8 cellular contexts compared by ENCODE assay signal in genomic region chr15:40873625-40874561, GRCh38. TPM values are rescaled to one million over a fixed set of nuclear protein-coding genes. Genes with fewer than 3 reads are reported as not detected.
A peak's percentile ranks its signal among the peaks of the same experiment; 100 is the strongest.
DNase-seq lines count a peak whose midpoint lies in the region; ATAC-seq, FAIRE-seq and TF ChIP-seq lines count a peak whose summit lies in the region.

Gene RHOV, minus strand, starts transcription at chr15:40874234. Its CDS starts 95 bp downstream, at chr15:40874139.

- ATAC-seq in foreskin keratinocyte = peak; percentile 51

- peak within 1 kb of the TSS; percentile 78 for H2AFZ ChIP-seq in OCI-LY3 (ENCODE audit: low read depth, low read length)

- TF ChIP-seq EP300 in ovary (IDR thresholded peaks at IDR 0.05) = no peak

- FAIRE-seq in GM19239 (lab: Jason Lieb, UNC) = peak; percentile 84

- intact Hi-C loops in ovary (cut with DNase I) = no loop called here

- H3K4me1 ChIP-seq in OCI-LY3 (ENCODE audit: low read length) (peaks cover 16% of the 10 kb centered on the region), foreskin keratinocyte (peaks cover 16% of the 10 kb centered on the region), ovary (ENCODE audit: insufficient read depth) (peaks cover 3% of the 10 kb centered on the region)

- H3K27ac ChIP-seq in C4-2B = peak within 1 kb of the TSS; percentile 92
- no peak within 1 kb of the TSS for H3K27ac ChIP-seq in OCI-LY3 (ENCODE audit: low read length)
- H3K27ac ChIP-seq in foreskin keratinocyte = peak within 1 kb of the TSS; percentile 94
- no peak within 1 kb of the TSS for H3K27ac ChIP-seq in ovary

- H3K9ac ChIP-seq in OCI-LY3 (ENCODE audit: low read length) = peak within 1 kb of the TSS; percentile 58

- H3K36me3 ChIP-seq in OCI-LY3 (replicated peaks; ENCODE audit: low read depth, low read length) (no peaks in the 10 kb centered on the region), ovary (no peaks in the 10 kb centered on the region)

- H3K79me2 ChIP-seq in OCI-LY3 (ENCODE audit: low read length) = no peaks in the 10 kb centered on the region

- H3K27me3 ChIP-seq in OCI-LY3 (ENCODE audit: low read depth, low read length) (no peaks in the 10 kb centered on the region), foreskin keratinocyte (no peaks in the 10 kb centered on the region), ovary (no peaks in the 10 kb centered on the region)

- no peaks in the 10 kb centered on the region for H4K20me1 ChIP-seq in OCI-LY3 (ENCODE audit: insufficient read depth, low read length)

- TF ChIP-seq CTCF in C4-2B (conservative IDR thresholded peaks at IDR 0.05) (peak; percentile 91), OCI-LY3 (IDR thresholded peaks at IDR 0.05; ENCODE audit: low read depth, low read length) (peak; percentile 36), foreskin keratinocyte (conservative IDR thresholded peaks at IDR 0.05) (peak; percentile 65), ovary (IDR thresholded peaks at IDR 0.05) (no peak)

- TF ChIP-seq POLR2A in ovary (IDR thresholded peaks at IDR 0.05) = no peak

- WGBS in ovary, 3 donors = 1% methylated on average over 28 to 78 of the region's 78 CpGs

- peak; percentile 56 for DNase-seq in GM19239 (ENCODE audit: insufficient read length, low spot score)
- DNase-seq in HT-29 (ENCODE audit: low spot score) = peak; percentile 86
- DNase-seq in activated T-helper 1 cell treated with Interleukin-2 at 50 U/mL for 16 hours (ENCODE audit: low read depth) = peak; percentile 35
- DNase-seq in foreskin keratinocyte = peak in 1 of 2 donors; percentile 56
- peak; percentile 21 to 58 (median 42) for DNase-seq in ovary
- DNase-seq in NCI-H187 treated with DMSO at 0.1 percent for 48 hours (lab: John Stamatoyannopoulos, UW) = no peak

- H3K4me3 ChIP-seq in OCI-LY3 (ENCODE audit: low read length) = peak within 1 kb of the TSS; percentile 81
- peak within 1 kb of the TSS; percentile 30 for H3K4me3 ChIP-seq in ovary

- peak within 1 kb of the TSS; percentile 71 for H3K4me2 ChIP-seq in OCI-LY3 (ENCODE audit: low read length)

- H3K9me3 ChIP-seq in OCI-LY3 (ENCODE audit: insufficient read depth, low read length) = no peaks in the 10 kb centered on the region
- H3K9me3 ChIP-seq in ovary = no peaks in the 10 kb centered on the region

RNA-seq across cellular contexts. Expression of gene RHOV, which starts in this region (rescaled TPM):
- total RNA-seq in HT-29 (2014; rRNA removed; shearing (Covaris generic)) = 30.4 and 33.5 TPM in 2 replicates
- total RNA-seq in foreskin keratinocyte (0.17 and 0.18 TPM in 2 replicates), ovary (1 to 10 TPM in 1 of 7 donors, under 1 TPM in 3, not detected in 3; 0.22 to 3.4 (median 0.33) TPM)
- polyA plus RNA-seq in foreskin keratinocyte (0.37 and 0.55 TPM in 2 replicates), ovary (under 1 TPM; 0.07 to 0.13 TPM)

Comparison
In these comparisons a context has a peak if more than half of its experiments do, and no peak if none do; other contexts are left out.
1. Peak in ATAC-seq and H3K27ac ChIP-seq in foreskin keratinocyte; RNA of the gene not detected or under 1 TPM.
2. CTCF ChIP-seq: peak in C4-2B (single experiment), OCI-LY3 (single experiment) and foreskin keratinocyte (single experiment); none in ovary (0 of 3).